3 cellular contexts compared by ENCODE assay signal in genomic region chr6:99852031-99852430, GRCh38.
"Had no signal": no experiment of that assay in that cellular context is flagged by ENCODE, and none has a peak within 500 bp of the region (broad histone marks: within the 10 kb centered on the region; RNA-seq: fewer than 3 reads in every experiment).

No MANE protein-coding gene starts in this region.

- DNase-seq: GDM1, GF-D8 had no signal

- H3K4me3 ChIP-seq: GM12878 had no signal
